In genomic region chr11:90363739-90364138, GRCh38 we compare ENCODE assay signal across 30 cellular contexts.
"Had no signal": no experiment of that assay in that cellular context is flagged by ENCODE, and none has a peak within 500 bp of the region (broad histone marks: within the 10 kb centered on the region; RNA-seq: fewer than 3 reads in every experiment).

No MANE protein-coding gene starts in this region.

- ATAC-seq: activated CD4-positive, alpha-beta T cell treated with anti-CD3 and anti-CD28 coated beads for 36 hours; activated T-helper 17 cell treated with anti-CD3 and anti-CD28 coated beads, Interleukin-2, amount 50 U/mL, for 72 hours; gastroesophageal sphincter; heart right ventricle; T-helper 17 cell had no signal

- H3K4me3 Mint-ChIP-seq: activated CD4-positive, alpha-beta memory T cell treated with anti-CD3 and anti-CD28 coated beads, Interleukin-2, amount 10 ng/mL, durations not matched to agents 7 days and 5 days; activated CD4-positive, alpha-beta T cell treated with anti-CD3 and anti-CD28 coated beads for 36 hours; activated CD4-positive, alpha-beta T cell treated with anti-CD3 and anti-CD28 coated beads, Interleukin-2, amount 10 ng/mL, durations not matched to agents 24 days and 14 days; activated naive CD8-positive, alpha-beta T cell; activated T-cell treated with anti-CD3 and anti-CD28 coated beads, Interleukin-2, amount 50 U/mL, for 24 hours; activated T-helper 17 cell treated with anti-CD3 and anti-CD28 coated beads, Interleukin-2, amount 50 U/mL, for 72 hours; central memory CD8-positive, alpha-beta T cell; T-helper 17 cell; T-helper 2 cell treated with Interferon-gamma antibody and Interleukin-4, amounts not matched to agents 5 μg/mL and 100 μg/mL, for 36 hours had no signal

- H3K4me3 ChIP-seq: esophagus squamous epithelium, gastroesophageal sphincter, heart right ventricle had no signal

- H3K27me3 ChIP-seq: brain microvascular endothelial cell, esophagus squamous epithelium, gastroesophageal sphincter, heart right ventricle had no signal

- H3K27ac Mint-ChIP-seq: activated CD4-positive, alpha-beta memory T cell treated with anti-CD3 and anti-CD28 coated beads, Interleukin-2, amount 10 ng/mL, durations not matched to agents 7 days and 5 days; activated CD4-positive, alpha-beta T cell treated with anti-CD3 and anti-CD28 coated beads for 36 hours; activated CD4-positive, alpha-beta T cell treated with anti-CD3 and anti-CD28 coated beads, Interleukin-2, amount 10 ng/mL, durations not matched to agents 24 days and 14 days; activated naive CD8-positive, alpha-beta T cell; activated T-cell treated with anti-CD3 and anti-CD28 coated beads, Interleukin-2, amount 50 U/mL, for 24 hours; activated T-helper 17 cell treated with anti-CD3 and anti-CD28 coated beads, Interleukin-2, amount 50 U/mL, for 72 hours; T-helper 17 cell; T-helper 2 cell treated with Interferon-gamma antibody and Interleukin-4, amounts not matched to agents 5 μg/mL and 100 μg/mL, for 36 hours had no signal

- H3K9me3 Mint-ChIP-seq: activated CD4-positive, alpha-beta memory T cell treated with anti-CD3 and anti-CD28 coated beads, Interleukin-2, amount 10 ng/mL, durations not matched to agents 7 days and 5 days; activated CD4-positive, alpha-beta T cell treated with anti-CD3 and anti-CD28 coated beads, Interleukin-2, amount 10 ng/mL, durations not matched to agents 24 days and 14 days; activated T-cell treated with anti-CD3 and anti-CD28 coated beads, Interleukin-2, amount 50 U/mL, for 24 hours; activated T-helper 17 cell treated with anti-CD3 and anti-CD28 coated beads, Interleukin-2, amount 50 U/mL, for 72 hours; central memory CD8-positive, alpha-beta T cell; T-helper 2 cell treated with Interferon-gamma antibody and Interleukin-4, amounts not matched to agents 5 μg/mL and 100 μg/mL, for 36 hours had no signal

- H3K4me1 Mint-ChIP-seq: activated CD4-positive, alpha-beta memory T cell treated with anti-CD3 and anti-CD28 coated beads, Interleukin-2, amount 10 ng/mL, durations not matched to agents 7 days and 5 days; activated CD4-positive, alpha-beta T cell treated with anti-CD3 and anti-CD28 coated beads for 36 hours; activated CD4-positive, alpha-beta T cell treated with anti-CD3 and anti-CD28 coated beads, Interleukin-2, amount 10 ng/mL, durations not matched to agents 24 days and 14 days; activated T-helper 17 cell treated with anti-CD3 and anti-CD28 coated beads, Interleukin-2, amount 50 U/mL, for 72 hours; central memory CD8-positive, alpha-beta T cell; T-helper 17 cell had no signal

- H3K27me3 Mint-ChIP-seq: activated CD4-positive, alpha-beta memory T cell treated with anti-CD3 and anti-CD28 coated beads, Interleukin-2, amount 10 ng/mL, durations not matched to agents 7 days and 5 days; activated CD4-positive, alpha-beta T cell treated with anti-CD3 and anti-CD28 coated beads for 36 hours; activated CD4-positive, alpha-beta T cell treated with anti-CD3 and anti-CD28 coated beads, Interleukin-2, amount 10 ng/mL, durations not matched to agents 24 days and 14 days; activated T-cell treated with anti-CD3 and anti-CD28 coated beads, Interleukin-2, amount 50 U/mL, for 24 hours; activated T-helper 17 cell treated with anti-CD3 and anti-CD28 coated beads, Interleukin-2, amount 50 U/mL, for 72 hours; central memory CD8-positive, alpha-beta T cell; T-helper 17 cell had no signal

- H3K36me3 Mint-ChIP-seq: activated naive CD8-positive, alpha-beta T cell had no signal

- DNase-seq: activated CD4-positive, alpha-beta memory T cell treated with anti-CD3 and anti-CD28 coated beads, Interleukin-2, amount 10 ng/mL, durations not matched to agents 7 days and 5 days; activated CD4-positive, alpha-beta T cell treated with anti-CD3 and anti-CD28 coated beads for 36 hours; activated CD4-positive, alpha-beta T cell treated with anti-CD3 and anti-CD28 coated beads, Interleukin-2, amount 10 ng/mL, durations not matched to agents 24 days and 14 days; activated CD4-positive, CD25-positive, alpha-beta regulatory T cell; activated CD4-positive, CD25-positive, alpha-beta regulatory T cell treated with anti-CD3 and anti-CD28 coated beads, Interleukin-2, amount 50 U/mL, for 72 hours; activated CD8-positive, alpha-beta memory T cell treated with anti-CD3 and anti-CD28 coated beads, Interleukin-2, amount 50 U/mL, for 48 hours; activated effector memory CD4-positive, alpha-beta T cell treated with Interleukin-2 at 50 U/mL for 16 hours; activated gamma-delta T cell treated with Interleukin-2 at 50 U/mL for 16 hours; activated naive CD4-positive, alpha-beta T cell treated with anti-CD3 and anti-CD28 coated beads, Interleukin-2, amount 50 U/mL, for 16 hours; activated naive CD4-positive, alpha-beta T cell treated with Interleukin-2 at 50 U/mL for 16 hours; activated T-cell treated with anti-CD3 and anti-CD28 coated beads for 4 hours; activated T-cell treated with anti-CD3 and anti-CD28 coated beads, Interleukin-2, amount 50 U/mL, for 24 hours; amniotic stem cell; anterior cingulate cortex; brain microvascular endothelial cell; cortex of kidney; dermis blood vessel endothelial cell; effector CD8-positive, alpha-beta T cell; esophagus squamous epithelium; foreskin melanocyte; heart right ventricle; T-helper 1 cell; T-helper 17 cell; T1000 had no signal

- H3K27ac ChIP-seq: brain microvascular endothelial cell, epithelial cell of prostate, esophagus squamous epithelium, gastroesophageal sphincter, heart right ventricle had no signal
